26 cellular contexts compared by ENCODE assay signal in genomic region chr2:205347899-205348298, GRCh38.
DNase-seq lines count a peak whose midpoint lies in the region; ATAC-seq, FAIRE-seq and TF ChIP-seq lines count a peak whose summit lies in the region.
"Had no signal": no experiment of that assay in that cellular context is flagged by ENCODE, and none has a peak within 500 bp of the region (broad histone marks: within the 10 kb centered on the region; RNA-seq: fewer than 3 reads in every experiment).

No MANE protein-coding gene starts in this region.

- TF ChIP-seq POLR2A in IMR-90 (IDR thresholded peaks at IDR 0.05; ENCODE audit: low read depth, low read length) = no peak

- H3K14ac ChIP-seq in IMR-90 (replicated peaks; ENCODE audit: low read depth, low read length) = no peak overlapping the region

- H3K4ac ChIP-seq in IMR-90 (ENCODE audit: low read depth, low read length) = no peak overlapping the region

- H3K9me3 Mint-ChIP-seq in endodermal cell = peaks cover 3% of the 10 kb centered on the region
- peaks cover 0 to 5% (median 3%) of the 10 kb centered on the region in 7 donors for H3K9me3 Mint-ChIP-seq in CD14-positive monocyte

- no peaks in the 10 kb centered on the region for H3K36me3 ChIP-seq in IMR-90 (ENCODE audit: control insufficient read depth, insufficient read depth, low read length)
- no peaks in the 10 kb centered on the region for H3K36me3 ChIP-seq in endodermal cell (ENCODE audit: control insufficient read depth, insufficient read depth, low read length)

- no peak overlapping the region for H3K18ac ChIP-seq in IMR-90 (ENCODE audit: low read depth, low read length)

- H3K4me3 ChIP-seq in AG10803 (ENCODE audit: low read length) (no peak overlapping the region), IMR-90 (ENCODE audit: insufficient read depth, low read depth, low read length) (no peak overlapping the region), endodermal cell (ENCODE audit: low read length) (no peak overlapping the region)
- H3K4me3 ChIP-seq: GM12878, SK-N-MC had no signal

- WGBS in IMR-90 (ENCODE audit: extremely low coverage in 2 of 2, insufficient read length in 1 of 2), 2 experiments = no CpG with 5 or more reads among the region's 2 CpGs
- WGBS in endodermal cell (ENCODE audit: insufficient coverage in 1 of 2, insufficient read length in 1 of 2), 2 experiments = 73 to 81% methylated on average over 2 of the region's 2 CpGs

- POLR2A ChIA-PET in IMR-90 (lab: Charles Lee; ENCODE audit: unreplicated experiment) = interaction anchor here (1.2 kb wide), 1 partner anchor 10 kb away, joined by 3 read pairs; no protein-coding TSS in a partner anchor

- dilution Hi-C loops in IMR-90 (cut with HindIII; ENCODE audit: low sequenced_read_pairs, unreplicated experiment) = no loop called here

- no peak overlapping the region for H2AFZ ChIP-seq in IMR-90 (replicated peaks; ENCODE audit: low read length, poor library complexity)

- H3K4me2 ChIP-seq in IMR-90 (ENCODE audit: low read depth, low read length) = no peak overlapping the region

- no peak overlapping the region for H2BK15ac ChIP-seq in IMR-90 (ENCODE audit: low read depth, low read length)

- intact Hi-C loops in IMR-90 (cut with micrococcal nuclease) (no loop called here), CD14-positive monocyte (cut with micrococcal nuclease) (no loop called here)

- CTCF ChIA-PET in IMR-90 (lab: Yijun Ruan, JAX) = interaction anchor here (1.1 kb wide), 1 partner anchor 476 kb away, joined by 3 read pairs; no protein-coding TSS in a partner anchor

- ATAC-seq in IMR-90 (ENCODE audit: low read depth) (peak; percentile 37; the same call in 1 of the 2 replicates), GM18517 (IDR thresholded peaks at IDR 0.05; ENCODE audit: unreplicated experiment) (no peak)
- ATAC-seq: GM12878, HCT116, Panc1 had no signal

- no peak overlapping the region for H3K56ac ChIP-seq in IMR-90 (ENCODE audit: extremely low read depth, insufficient read depth, low read length)

- in situ Hi-C loops in IMR-90 (cut with MboI; ENCODE audit: low sequenced_read_pairs) = no loop called here

- no peak overlapping the region for H3K9ac ChIP-seq in IMR-90 (ENCODE audit: low read depth, low read length)
- H3K9ac ChIP-seq in endodermal cell (ENCODE audit: extremely low read depth, low read length, poor library complexity, severe bottlenecking) = no peak overlapping the region

- H3K27me3 Mint-ChIP-seq in endodermal cell (ENCODE audit: insufficient read depth) (peaks cover 3% of the 10 kb centered on the region), CD14-positive monocyte (ENCODE audit: low read depth in 3 of 3) (peaks cover 0 to 4% (median 3%) of the 10 kb centered on the region in 3 donors)
- H3K27me3 Mint-ChIP-seq: CD4-positive, alpha-beta T cell had no signal

- no peak overlapping the region for H4K8ac ChIP-seq in IMR-90 (ENCODE audit: low read depth in 2 of 2, low read length in 2 of 2)

- H3K4me3 Mint-ChIP-seq in endodermal cell (no peak overlapping the region), CD14-positive monocyte (no peak overlapping the region)
- H3K4me3 Mint-ChIP-seq: CD4-positive, alpha-beta T cell had no signal

- H3K9me3 ChIP-seq in IMR-90 (ENCODE audit: control insufficient read depth, insufficient read depth, low read length) (no peaks in the 10 kb centered on the region), endodermal cell (ENCODE audit: control insufficient read depth, low read length) (no peaks in the 10 kb centered on the region)

- no peak for TF ChIP-seq RAD21 in IMR-90 (IDR thresholded peaks at IDR 0.05; ENCODE audit: low read length)

- H3K4me1 Mint-ChIP-seq in endodermal cell = peaks cover 23% of the 10 kb centered on the region
- peaks cover 7% of the 10 kb centered on the region for H3K4me1 Mint-ChIP-seq in CD14-positive monocyte

- H3K27ac ChIP-seq in IMR-90 (ENCODE audit: insufficient read depth, low read length) = no peak overlapping the region
- H3K27ac ChIP-seq in endodermal cell (ENCODE audit: low read depth, low read length) = no peak overlapping the region
- H3K27ac ChIP-seq: HL-60, RWPE1, SK-N-MC had no signal

- H4K5ac ChIP-seq in IMR-90 (ENCODE audit: low read depth, low read length) = no peak overlapping the region

- H3K27ac Mint-ChIP-seq in endodermal cell (peak overlapping the region; percentile 49), CD14-positive monocyte (no peak overlapping the region)
- H3K27ac Mint-ChIP-seq: CD4-positive, alpha-beta T cell had no signal

- no peaks in the 10 kb centered on the region for H3K9me1 ChIP-seq in IMR-90 (ENCODE audit: insufficient read depth, low read length)

- no TSS peak for BruUV-seq in IMR-90 (replicated peaks; lab: Mats Ljungman, UMichigan)

- FAIRE-seq in urothelium cell line (lab: Jason Lieb, UNC) = no peak
- FAIRE-seq: G401.6, GM12878 had no signal

- H3K27me3 ChIP-seq in IMR-90 (ENCODE audit: control insufficient read depth, insufficient read depth, low read length) = no peaks in the 10 kb centered on the region
- no peaks in the 10 kb centered on the region for H3K27me3 ChIP-seq in endodermal cell (ENCODE audit: control insufficient read depth, insufficient read depth, low read length, poor library complexity, severe bottlenecking)

- peaks cover 3% of the 10 kb centered on the region; the same call in 1 of the 2 replicates for H3K4me1 ChIP-seq in IMR-90 (ENCODE audit: control insufficient read depth, insufficient read depth, low read length)
- H3K4me1 ChIP-seq in endodermal cell (ENCODE audit: control insufficient read depth, insufficient read depth, low read length) = peaks cover 4% of the 10 kb centered on the region

- no peak overlapping the region; the same call in 1 of the 2 replicates for H3K23ac ChIP-seq in IMR-90 (ENCODE audit: low read depth, low read length)

- H2BK120ac ChIP-seq in IMR-90 (ENCODE audit: low read depth, low read length) = no peak overlapping the region

- H4K91ac ChIP-seq in IMR-90 (ENCODE audit: insufficient read depth, low read depth, low read length) = no peak overlapping the region

- no peak for TF ChIP-seq CTCF in AG10803 (conservative IDR thresholded peaks at IDR 0.05; ENCODE audit: low read length)
- no peak for TF ChIP-seq CTCF in IMR-90 (conservative IDR thresholded peaks at IDR 0.05; ENCODE audit: low read depth, low read length)
- no peak for TF ChIP-seq CTCF in endodermal cell (conservative IDR thresholded peaks at IDR 0.05)
- TF ChIP-seq CTCF in CD14-positive monocyte (IDR thresholded peaks at IDR 0.05) = no peak

- H3K79me1 ChIP-seq in IMR-90 (ENCODE audit: low read depth in 1 of 2, low read length in 2 of 2) = no peaks in the 10 kb centered on the region; a peak in 1 of 4 replicates

- no peak overlapping the region for H2BK20ac ChIP-seq in IMR-90 (ENCODE audit: low read depth, low read length)

- H3K36me3 Mint-ChIP-seq in endodermal cell (ENCODE audit: low read depth) = no peaks in the 10 kb centered on the region
- H3K36me3 Mint-ChIP-seq in CD14-positive monocyte = no peaks in the 10 kb centered on the region

- no peak overlapping the region for H2BK5ac ChIP-seq in IMR-90 (ENCODE audit: low read depth, low read length, poor library complexity, severe bottlenecking)

- peak; percentile 13 for DNase-seq in AG10803 (ENCODE audit: low read depth)
- no peak for DNase-seq in IMR-90
- peak; percentile 54 for DNase-seq in endodermal cell
- DNase-seq in medulla oblongata (ENCODE audit: extremely low spot score) = peak; percentile 4
- no peak for DNase-seq in GF-D8 (lab: John Stamatoyannopoulos, UW)
- no peak for DNase-seq in urothelium cell line (ENCODE audit: low spot score)
- no peak for DNase-seq in CD14-positive monocyte (ENCODE audit: low spot score)
- DNase-seq: 8988T; ACHN; CD4-positive, alpha-beta T cell; NCI-H1092; NCI-H1417 treated with DMSO at 0.1 percent for 48 hours; NCI-H1694 treated with DMSO at 0.1 percent for 48 hours; NCI-H2081; NCI-H2171; NCI-H226; NCI-H510A; SIG-M5 had no signal

- H2AK9ac ChIP-seq in IMR-90 (replicated peaks; ENCODE audit: low read depth, low read length, poor library complexity) = no peak overlapping the region

- no peaks in the 10 kb centered on the region for H4K20me1 ChIP-seq in IMR-90 (ENCODE audit: insufficient read depth, low read length)

- no peak overlapping the region for H2AK5ac ChIP-seq in IMR-90 (ENCODE audit: low read depth, low read length)

TF ChIP-seq in IMR-90, 13 proteins besides CTCF, POLR2A, EP300 and RAD21:
- no peak for TF ChIP-seq RCOR1 (IDR thresholded peaks at IDR 0.05; ENCODE audit: insufficient replicate concordance, low read length)
- TF ChIP-seq ELK1 (IDR thresholded peaks at IDR 0.05; ENCODE audit: borderline replicate concordance, low read depth, low read length) = no peak
- no peak for TF ChIP-seq CEBPB (IDR thresholded peaks at IDR 0.05; ENCODE audit: low read depth, low read length)
- no peak for TF ChIP-seq BHLHE40 (IDR thresholded peaks at IDR 0.05; ENCODE audit: low read depth, low read length)
- TF ChIP-seq MAZ (IDR thresholded peaks at IDR 0.05; ENCODE audit: borderline replicate concordance, low read depth, low read length) = no peak
- no peak for TF ChIP-seq CHD1 (IDR thresholded peaks at IDR 0.05; ENCODE audit: low read depth, low read length)

Comparison
In these comparisons a context has a peak if more than half of its experiments do, and no peak if none do; other contexts are left out.
1. DNase-seq: peak in AG10803 (single experiment), endodermal cell (single experiment) and medulla oblongata (single experiment); none in IMR-90 (single experiment), GF-D8 (single experiment), urothelium cell line (single experiment) and CD14-positive monocyte (single experiment).